ENCODE assay signal across 19 cellular contexts in the genomic region with DNA sequence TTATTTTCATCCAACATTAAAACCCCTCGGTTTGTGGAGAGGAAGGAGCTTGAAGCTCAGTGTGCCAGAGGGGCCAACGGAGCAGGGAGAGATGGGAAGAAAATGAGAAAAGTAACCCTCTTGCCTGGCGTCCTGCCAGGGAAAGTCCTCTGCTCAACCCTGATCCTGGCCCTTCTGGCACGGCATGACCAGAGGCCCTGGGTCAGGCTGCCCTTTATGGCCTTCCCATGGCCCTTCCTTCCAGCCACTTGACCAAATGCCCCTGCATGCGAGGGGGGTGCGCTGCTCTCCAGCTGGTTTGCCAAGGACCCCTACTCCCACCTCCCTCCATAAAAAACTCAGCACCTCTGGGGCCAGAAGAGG. TPM values are rescaled to one million over a fixed set of nuclear protein-coding genes. Genes with fewer than 3 reads are reported as not detected.
DNase-seq lines count a peak whose midpoint lies in the region; ATAC-seq, FAIRE-seq and TF ChIP-seq lines count a peak whose summit lies in the region.
"Had no signal": no experiment of that assay in that cellular context is flagged by ENCODE, and none has a peak within 500 bp of the region (broad histone marks: within the 10 kb centered on the region; RNA-seq: fewer than 3 reads in every experiment).

No MANE protein-coding gene starts in this region.

- FAIRE-seq in kidney (lab: Jason Lieb, UNC): no peak
- FAIRE-seq: GM12891 had no signal

- DNase-seq in GM23338 (ENCODE audit: low spot score) (no peak), endodermal cell (no peak), kidney (peak; percentile 81), SW480 (ENCODE audit: low spot score) (no peak)
- no peak for DNase-seq in stimulated activated naive B cell treated with anti-CD40 and anti-IgM and Interleukin-4, amounts not matched to agents 10 μg/mL and 1 μg/mL and 100 μg/mL, for 72 hours
- DNase-seq: ACHN; activated CD4-positive, CD25-positive, alpha-beta regulatory T cell; activated gamma-delta T cell; aorta; HFFc6; NCI-H1694 treated with DMSO at 0.1 percent for 48 hours; NCI-H748 treated with DMSO at 0.1 percent for 48 hours; RPMI8226; stimulated activated CD4-positive, alpha-beta T cell treated with anti-CD3 and anti-CD28 coated beads, Interleukin-2, amount 100 ng/mL, for 24 hours had no signal

- 0 out of 2 replicates have a peak overlapping the region, but pooled peaks have one; percentile 33 for H3K27ac ChIP-seq in GM23338 (ENCODE audit: low read depth)
- H3K27ac ChIP-seq in endodermal cell (ENCODE audit: low read depth, low read length): peak overlapping the region; percentile 93
- peak overlapping the region; percentile 78 to 88 for H3K27ac ChIP-seq in kidney (ENCODE audit: low read depth in 2 of 2, low read length in 2 of 2)
- peak overlapping the region; percentile 63 for H3K27ac ChIP-seq in parathyroid adenoma
- H3K27ac ChIP-seq: HL-60 had no signal

- H3K36me3 Mint-ChIP-seq in GM23338 (ENCODE audit: low read depth) (no peaks in the 10 kb centered on the region), endodermal cell (ENCODE audit: low read depth) (peaks cover 12% of the 10 kb centered on the region)
- no peaks in the 10 kb centered on the region for H3K36me3 Mint-ChIP-seq in stimulated activated naive B cell treated with anti-CD40 and anti-IgM and Interleukin-4, amounts not matched to agents 10 μg/mL and 1 μg/mL and 100 μg/mL, for 72 hours

- no peaks in the 10 kb centered on the region for H3K27me3 ChIP-seq in GM23338 (ENCODE audit: insufficient read depth)
- no peaks in the 10 kb centered on the region for H3K27me3 ChIP-seq in endodermal cell (ENCODE audit: control insufficient read depth, insufficient read depth, low read length, poor library complexity, severe bottlenecking)
- no peaks in the 10 kb centered on the region for H3K27me3 ChIP-seq in parathyroid adenoma (ENCODE audit: control insufficient read depth, insufficient read depth, low read length)

- intact Hi-C loops in kidney (cut with DNase I): no loop called here

- peak overlapping the region; percentile 86 for H3K27ac Mint-ChIP-seq in GM23338
- peak overlapping the region; percentile 98 for H3K27ac Mint-ChIP-seq in endodermal cell
- no peak overlapping the region for H3K27ac Mint-ChIP-seq in stimulated activated naive B cell treated with anti-CD40 and anti-IgM and Interleukin-4, amounts not matched to agents 10 μg/mL and 1 μg/mL and 100 μg/mL, for 72 hours
- H3K27ac Mint-ChIP-seq: HFFc6 had no signal

- 0 out of 2 replicates have a peak, but pooled peaks cover 3% of the 10 kb centered on the region for H3K9me2 ChIP-seq in GM23338 (ENCODE audit: insufficient read depth)

- TF ChIP-seq CTCF in GM23338 (conservative IDR thresholded peaks at IDR 0.05; ENCODE audit: low read depth in 2 of 2): no peak
- no peak for TF ChIP-seq CTCF in endodermal cell (conservative IDR thresholded peaks at IDR 0.05)
- TF ChIP-seq CTCF in kidney (IDR thresholded peaks at IDR 0.05; ENCODE audit: borderline replicate concordance, extremely low read depth, insufficient read depth): no peak
- TF ChIP-seq CTCF in parathyroid adenoma (IDR thresholded peaks at IDR 0.05): no peak

- H3K4me2 ChIP-seq in GM23338 (0 out of 2 replicates have a peak overlapping the region, but pooled peaks have one; percentile 2), parathyroid adenoma (ENCODE audit: low read length) (no peak overlapping the region)

- H3K9me3 ChIP-seq in endodermal cell (ENCODE audit: control insufficient read depth, low read length): no peaks in the 10 kb centered on the region
- H3K9me3 ChIP-seq in kidney (ENCODE audit: control insufficient read depth in 1 of 2, low read length in 2 of 2): no peaks in the 10 kb centered on the region
- H3K9me3 ChIP-seq in parathyroid adenoma (ENCODE audit: control insufficient read depth, low read length): no peaks in the 10 kb centered on the region

- 58 to 88% methylated on average over 2 to 6 of the region's 6 CpGs for WGBS in endodermal cell (ENCODE audit: insufficient coverage in 1 of 2, insufficient read length in 1 of 2), 2 experiments

- H3K36me3 ChIP-seq in GM23338 (ENCODE audit: insufficient read depth) (no peaks in the 10 kb centered on the region; the same call in 1 of the 2 replicates), endodermal cell (ENCODE audit: control insufficient read depth, insufficient read depth, low read length) (no peaks in the 10 kb centered on the region), kidney (ENCODE audit: control insufficient read depth in 1 of 2, insufficient read depth in 2 of 2, low read length in 2 of 2) (no peaks in the 10 kb centered on the region), parathyroid adenoma (ENCODE audit: control insufficient read depth, insufficient read depth, low read length) (no peaks in the 10 kb centered on the region)

- peaks cover 13% of the 10 kb centered on the region; the same call in 1 of the 2 replicates for H3F3A ChIP-seq in GM23338 (replicated peaks; ENCODE audit: low read depth)

- H3K79me2 ChIP-seq in GM23338 (replicated peaks; ENCODE audit: insufficient read depth) (no peaks in the 10 kb centered on the region), parathyroid adenoma (no peaks in the 10 kb centered on the region)

- H3K27me3 Mint-ChIP-seq in GM23338 (ENCODE audit: insufficient read depth, low read depth, poor library complexity) (peaks cover 21% of the 10 kb centered on the region), endodermal cell (ENCODE audit: insufficient read depth) (no peaks in the 10 kb centered on the region)
- H3K27me3 Mint-ChIP-seq in stimulated activated naive B cell treated with anti-CD40 and anti-IgM and Interleukin-4, amounts not matched to agents 10 μg/mL and 1 μg/mL and 100 μg/mL, for 72 hours: no peaks in the 10 kb centered on the region

- H3K4me3 ChIP-seq in GM23338: no peak overlapping the region
- no peak overlapping the region for H3K4me3 ChIP-seq in endodermal cell (ENCODE audit: low read length)
- H3K4me3 ChIP-seq in kidney (ENCODE audit: low read length in 2 of 2): no peak overlapping the region
- H3K4me3 ChIP-seq in parathyroid adenoma (ENCODE audit: low read depth, low read length): no peak overlapping the region

- H3K9ac ChIP-seq in endodermal cell (ENCODE audit: extremely low read depth, low read length, poor library complexity, severe bottlenecking) (no peak overlapping the region), kidney (ENCODE audit: low read length in 2 of 2) (no peak overlapping the region), parathyroid adenoma (no peak overlapping the region)

- ATAC-seq in GM23338 (no peak), HG03135 (IDR thresholded peaks at IDR 0.05; ENCODE audit: unreplicated experiment) (no peak), HG02885 (IDR thresholded peaks at IDR 0.05; ENCODE audit: poor library complexity, unreplicated experiment) (no peak)
- no peak for ATAC-seq in stimulated activated naive B cell treated with anti-CD40 and anti-IgM and Interleukin-4, amounts not matched to agents 10 μg/mL and 1 μg/mL and 100 μg/mL, for 72 hours (replicated peaks)

- H3K4me3 Mint-ChIP-seq in GM23338 (no peak overlapping the region; the same call in 2 of the 3 replicates), endodermal cell (no peak overlapping the region)
- no peak overlapping the region for H3K4me3 Mint-ChIP-seq in stimulated activated naive B cell treated with anti-CD40 and anti-IgM and Interleukin-4, amounts not matched to agents 10 μg/mL and 1 μg/mL and 100 μg/mL, for 72 hours
- H3K4me3 Mint-ChIP-seq: HFFc6 had no signal

- H3K9me3 Mint-ChIP-seq in GM23338 (no peaks in the 10 kb centered on the region), endodermal cell (no peaks in the 10 kb centered on the region)
- no peaks in the 10 kb centered on the region for H3K9me3 Mint-ChIP-seq in stimulated activated naive B cell treated with anti-CD40 and anti-IgM and Interleukin-4, amounts not matched to agents 10 μg/mL and 1 μg/mL and 100 μg/mL, for 72 hours
- H3K9me3 Mint-ChIP-seq: HFFc6 had no signal

- no peaks in the 10 kb centered on the region for H4K20me1 ChIP-seq in GM23338 (replicated peaks; ENCODE audit: insufficient read depth)

- H2AFZ ChIP-seq in GM23338 (no peak overlapping the region), parathyroid adenoma (no peak overlapping the region)

- H3K4me1 Mint-ChIP-seq in GM23338 (peaks cover 52% of the 10 kb centered on the region), endodermal cell (peaks cover 54% of the 10 kb centered on the region)
- H3K4me1 Mint-ChIP-seq in stimulated activated naive B cell treated with anti-CD40 and anti-IgM and Interleukin-4, amounts not matched to agents 10 μg/mL and 1 μg/mL and 100 μg/mL, for 72 hours: no peaks in the 10 kb centered on the region

- H3K4me1 ChIP-seq in GM23338 (ENCODE audit: insufficient read depth): peaks cover 31% of the 10 kb centered on the region
- H3K4me1 ChIP-seq in endodermal cell (ENCODE audit: control insufficient read depth, insufficient read depth, low read length): peaks cover 9% of the 10 kb centered on the region
- H3K4me1 ChIP-seq in kidney (ENCODE audit: control insufficient read depth in 1 of 2, insufficient read depth in 1 of 2, low read depth in 1 of 2, low read length in 2 of 2): peaks cover 9 to 20% of the 10 kb centered on the region in 2 donors
- no peaks in the 10 kb centered on the region for H3K4me1 ChIP-seq in parathyroid adenoma

TF ChIP-seq in GM23338, 12 proteins besides CTCF, POLR2A, EP300 and RAD21 (continues in another document):
- TF ChIP-seq, protein P1, sequence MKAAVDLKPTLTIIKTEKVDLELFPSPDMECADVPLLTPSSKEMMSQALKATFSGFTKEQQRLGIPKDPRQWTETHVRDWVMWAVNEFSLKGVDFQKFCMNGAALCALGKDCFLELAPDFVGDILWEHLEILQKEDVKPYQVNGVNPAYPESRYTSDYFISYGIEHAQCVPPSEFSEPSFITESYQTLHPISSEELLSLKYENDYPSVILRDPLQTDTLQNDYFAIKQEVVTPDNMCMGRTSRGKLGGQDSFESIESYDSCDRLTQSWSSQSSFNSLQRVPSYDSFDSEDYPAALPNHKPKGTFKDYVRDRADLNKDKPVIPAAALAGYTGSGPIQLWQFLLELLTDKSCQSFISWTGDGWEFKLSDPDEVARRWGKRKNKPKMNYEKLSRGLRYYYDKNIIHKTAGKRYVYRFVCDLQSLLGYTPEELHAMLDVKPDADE (IDR thresholded peaks at IDR 0.05): no peak
- TF ChIP-seq ZNF331 (CRISPR knock-in tag; IDR thresholded peaks at IDR 0.05; ENCODE audit: low read depth) (no peak), POLR2AphosphoS5 (IDR thresholded peaks at IDR 0.05; ENCODE audit: low read depth) (no peak), CREB1 (CRISPR knock-in tag; IDR thresholded peaks at IDR 0.05; ENCODE audit: low read depth) (no peak)

RNA-seq across cellular contexts. Expression of gene SPRY4, which starts 43.8 kb away (rescaled TPM):
- 177 and 240 TPM in 2 replicates for total RNA-seq in GM23338 (2014; rRNA removed; shearing (Covaris generic))
- polyA plus RNA-seq in GM23338 (2016; fragmentation: Nextera tagmentation; extraction: Ambion mirVana) (70.6 and 70.9 TPM in 2 replicates), kidney (ENCODE audit: insufficient read depth, low read depth, low replicate concordance) (6.0 TPM)
- total RNA-seq in endodermal cell (100 to 1,000 TPM in 1 of 2 donors, 10 to 100 TPM in 1; 70.2 to 164 TPM), kidney (16.6 TPM)
- 27.0 TPM for polyA plus RNA-seq in endodermal cell (2013, experiment 1 of 2)
- 29.6 TPM for polyA plus RNA-seq in endodermal cell (2013, experiment 2 of 2)

Comparison
In these comparisons a context has a peak if more than half of its experiments do, and no peak if none do; other contexts are left out.
1. H3K27ac ChIP-seq: peak in every context shown above with its lines; median percentile 93 in endodermal cell; 83 in kidney; 63 in parathyroid adenoma; 33 in GM23338.